In the genomic region with DNA sequence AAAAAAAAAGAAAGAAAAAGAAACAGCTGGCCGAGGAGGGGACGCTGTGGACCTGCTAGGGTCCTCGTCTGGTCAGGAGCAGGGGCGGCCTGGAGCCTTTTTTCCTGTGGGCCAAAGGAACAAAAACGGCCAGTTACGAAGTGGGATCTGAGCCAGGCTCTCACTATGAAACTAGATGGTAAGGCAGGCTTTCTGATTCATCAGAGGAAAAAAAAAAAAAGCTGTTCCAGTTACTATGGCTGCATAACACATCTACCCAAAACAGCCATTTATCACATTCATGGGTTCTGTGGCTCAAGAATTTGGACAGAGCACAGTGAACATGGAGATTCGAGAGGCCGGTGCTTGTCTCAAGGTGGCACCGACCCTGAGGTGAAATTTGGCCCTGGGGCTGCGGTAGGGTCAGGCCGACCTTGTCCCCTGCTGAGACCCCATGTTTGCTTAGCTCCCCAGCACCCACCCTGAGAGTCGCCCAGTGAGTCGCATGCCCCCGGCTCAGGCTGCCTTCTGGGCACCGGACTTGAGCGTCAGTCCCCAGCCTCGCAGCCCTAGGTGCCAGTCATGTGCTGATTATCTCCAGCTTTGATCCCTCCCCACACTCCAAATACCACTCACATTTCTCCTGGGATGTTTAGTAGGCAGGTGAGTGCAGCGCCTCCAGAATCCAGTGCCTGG, we compare ENCODE assay signal across 11 cellular contexts. TPM values are rescaled to one million over a fixed set of nuclear protein-coding genes. Genes with fewer than 3 reads are reported as not detected.
DNase-seq lines count a peak whose midpoint lies in the region; ATAC-seq and TF ChIP-seq lines count a peak whose summit lies in the region.
"Had no signal": no experiment of that assay in that cellular context is flagged by ENCODE, and none has a peak within 500 bp of the region (broad histone marks: within the 10 kb centered on the region; RNA-seq: fewer than 3 reads in every experiment).

No MANE protein-coding gene starts in this region.

- H3K4me3 ChIP-seq in lower lobe of right lung: no peak overlapping the region
- no peak overlapping the region for H3K4me3 ChIP-seq in aorta (ENCODE audit: low read length in 2 of 2)

- WGBS in aorta, 2 donors: 11% methylated on average over 18 of the region's 18 CpGs

- H3K27me3 ChIP-seq in lower lobe of right lung (ENCODE audit: low read depth): no peaks in the 10 kb centered on the region
- H3K27me3 ChIP-seq in aorta (ENCODE audit: control insufficient read depth in 1 of 2, insufficient read depth in 2 of 2, low read length in 1 of 2): no peaks in the 10 kb centered on the region

- no peaks in the 10 kb centered on the region for H3K9me3 Mint-ChIP-seq in activated T-cell treated with anti-CD3 and anti-CD28 coated beads, Interleukin-2, amount 50 U/mL, for 72 hours
- no peaks in the 10 kb centered on the region for H3K9me3 Mint-ChIP-seq in activated T-cell treated with anti-CD3 and anti-CD28 coated beads, Interleukin-2, amount 50 U/mL, for 4 hours
- H3K9me3 Mint-ChIP-seq in natural killer cell treated with Interleukin-12 subunit alpha and Interleukin-12 subunit beta and Interleukin-15 and Interleukin-18, amount 100 ng/mL, for 72 hours: no peaks in the 10 kb centered on the region

- H3K9me3 ChIP-seq in lower lobe of right lung (no peaks in the 10 kb centered on the region), aorta (ENCODE audit: control insufficient read depth, low read length) (no peaks in the 10 kb centered on the region)

- ATAC-seq in activated T-cell treated with anti-CD3 and anti-CD28 coated beads, Interleukin-2, amount 50 U/mL, for 72 hours (replicated peaks in 1 of 2): peak; percentile 29 to 48
- no peak for ATAC-seq in activated T-cell treated with anti-CD3 and anti-CD28 coated beads, Interleukin-2, amount 50 U/mL, for 4 hours
- ATAC-seq in lower lobe of right lung (peak; percentile 47 to 49), aorta (ENCODE audit: low FRiP score) (peak; percentile 75), GM21528 (IDR thresholded peaks at IDR 0.05; ENCODE audit: low FRiP score, unreplicated experiment) (no peak)
- ATAC-seq in natural killer cell treated with Interleukin-12 subunit alpha and Interleukin-12 subunit beta and Interleukin-15 and Interleukin-18, amount 100 ng/mL, for 72 hours: no peak

- DNase-seq in activated T-cell treated with anti-CD3 and anti-CD28 coated beads, Interleukin-2, amount 50 U/mL, for 72 hours: no peak
- no peak for DNase-seq in activated T-cell treated with anti-CD3 and anti-CD28 coated beads, Interleukin-2, amount 50 U/mL, for 4 hours
- DNase-seq in dermis microvascular lymphatic vessel endothelial cell (ENCODE audit: low read depth in 2 of 2) (peak; percentile 67 to 71), lower lobe of right lung (no peak), aorta (peak; percentile 73 to 81), SW 1271 (lab: John Stamatoyannopoulos, UW) (no peak)
- no peak for DNase-seq in natural killer cell treated with Interleukin-12 subunit alpha and Interleukin-12 subunit beta and Interleukin-15 and Interleukin-18, amount 100 ng/mL, for 72 hours (ENCODE audit: low spot score)
- DNase-seq: activated T-cell treated with anti-CD3 and anti-CD28 coated beads for 4 hours, SHP77 treated with DMSO at 0.1 percent for 48 hours had no signal

- no peaks in the 10 kb centered on the region for H3K36me3 Mint-ChIP-seq in activated T-cell treated with anti-CD3 and anti-CD28 coated beads, Interleukin-2, amount 50 U/mL, for 72 hours (ENCODE audit: insufficient read depth in 2 of 2)
- H3K36me3 Mint-ChIP-seq in activated T-cell treated with anti-CD3 and anti-CD28 coated beads, Interleukin-2, amount 50 U/mL, for 4 hours (ENCODE audit: insufficient read depth): no peaks in the 10 kb centered on the region
- H3K36me3 Mint-ChIP-seq in natural killer cell treated with Interleukin-12 subunit alpha and Interleukin-12 subunit beta and Interleukin-15 and Interleukin-18, amount 100 ng/mL, for 72 hours: no peaks in the 10 kb centered on the region

- H3K36me3 ChIP-seq in lower lobe of right lung (no peaks in the 10 kb centered on the region), aorta (ENCODE audit: control insufficient read depth in 1 of 2, insufficient read depth in 2 of 2, low read length in 1 of 2) (no peaks in the 10 kb centered on the region)

- no peak overlapping the region for H3K27ac Mint-ChIP-seq in activated T-cell treated with anti-CD3 and anti-CD28 coated beads, Interleukin-2, amount 50 U/mL, for 72 hours
- no peak overlapping the region for H3K27ac Mint-ChIP-seq in natural killer cell treated with Interleukin-12 subunit alpha and Interleukin-12 subunit beta and Interleukin-15 and Interleukin-18, amount 100 ng/mL, for 72 hours

- TF ChIP-seq CTCF in lower lobe of right lung (IDR thresholded peaks at IDR 0.05): no peak

- no peak overlapping the region for H3K4me3 Mint-ChIP-seq in activated T-cell treated with anti-CD3 and anti-CD28 coated beads, Interleukin-2, amount 50 U/mL, for 72 hours
- H3K4me3 Mint-ChIP-seq in activated T-cell treated with anti-CD3 and anti-CD28 coated beads, Interleukin-2, amount 50 U/mL, for 4 hours: no peak overlapping the region
- H3K4me3 Mint-ChIP-seq in natural killer cell treated with Interleukin-12 subunit alpha and Interleukin-12 subunit beta and Interleukin-15 and Interleukin-18, amount 100 ng/mL, for 72 hours: no peak overlapping the region

- H3K4me1 Mint-ChIP-seq in activated T-cell treated with anti-CD3 and anti-CD28 coated beads, Interleukin-2, amount 50 U/mL, for 72 hours (ENCODE audit: low read depth): no peaks in the 10 kb centered on the region
- H3K4me1 Mint-ChIP-seq in activated T-cell treated with anti-CD3 and anti-CD28 coated beads, Interleukin-2, amount 50 U/mL, for 4 hours (ENCODE audit: low read depth): peaks cover 4% of the 10 kb centered on the region
- H3K4me1 Mint-ChIP-seq in natural killer cell treated with Interleukin-12 subunit alpha and Interleukin-12 subunit beta and Interleukin-15 and Interleukin-18, amount 100 ng/mL, for 72 hours (ENCODE audit: low read depth in 2 of 2): no peaks in the 10 kb centered on the region

- no peaks in the 10 kb centered on the region for H3K27me3 Mint-ChIP-seq in activated T-cell treated with anti-CD3 and anti-CD28 coated beads, Interleukin-2, amount 50 U/mL, for 72 hours (ENCODE audit: low read depth)
- H3K27me3 Mint-ChIP-seq in activated T-cell treated with anti-CD3 and anti-CD28 coated beads, Interleukin-2, amount 50 U/mL, for 4 hours (ENCODE audit: low read depth): no peaks in the 10 kb centered on the region
- H3K27me3 Mint-ChIP-seq in natural killer cell treated with Interleukin-12 subunit alpha and Interleukin-12 subunit beta and Interleukin-15 and Interleukin-18, amount 100 ng/mL, for 72 hours: no peaks in the 10 kb centered on the region

- intact Hi-C loops in lower lobe of right lung (cut with DNase I): no loop called here
- intact Hi-C loops in aorta (cut with DNase I): loop anchor here (2.0 to 5.0 kb wide), 3 partner anchors 51 to 66 kb away; a partner anchor contains a TSS

- H3K4me1 ChIP-seq in lower lobe of right lung: no peaks in the 10 kb centered on the region
- no peaks in the 10 kb centered on the region for H3K4me1 ChIP-seq in aorta (ENCODE audit: control insufficient read depth in 1 of 2, insufficient read depth in 2 of 2, low read length in 2 of 2)

- H3K27ac ChIP-seq in lower lobe of right lung: no peak overlapping the region
- H3K27ac ChIP-seq in aorta (ENCODE audit: low read depth in 1 of 2, low read length in 2 of 2): peak overlapping the region; percentile 50 to 78

RNA-seq across cellular contexts. Expression of a gene that starts 34.2 kb away (rescaled TPM):
- not detected for total RNA-seq in activated T-cell treated with anti-CD3 and anti-CD28 coated beads, Interleukin-2, amount 50 U/mL, for 72 hours
- not detected for total RNA-seq in activated T-cell treated with anti-CD3 and anti-CD28 coated beads, Interleukin-2, amount 50 U/mL, for 4 hours
- total RNA-seq in dermis microvascular lymphatic vessel endothelial cell (not detected in 2 replicates), lower lobe of right lung (not detected), aorta (under 1 TPM in 1 of 2 donors, not detected in 1; 0.49 TPM)
- polyA plus RNA-seq in aorta: not detected
- total RNA-seq in natural killer cell treated with Interleukin-12 subunit alpha and Interleukin-12 subunit beta and Interleukin-15 and Interleukin-18, amount 100 ng/mL, for 72 hours: not detected
- total RNA-seq: glomerular endothelial cell had no signal

RNA-seq across cellular contexts. Expression of a gene that starts 42.9 kb away (rescaled TPM):
- total RNA-seq in activated T-cell treated with anti-CD3 and anti-CD28 coated beads, Interleukin-2, amount 50 U/mL, for 72 hours: 10 to 100 TPM; 29.2 to 40.6 TPM
- total RNA-seq in activated T-cell treated with anti-CD3 and anti-CD28 coated beads, Interleukin-2, amount 50 U/mL, for 4 hours: 10 to 100 TPM; 26.6 to 34.0 (median 29.6) TPM
- total RNA-seq in dermis microvascular lymphatic vessel endothelial cell: 5.8 and 13.5 TPM in 2 replicates
- 18.8 TPM for total RNA-seq in lower lobe of right lung
- total RNA-seq in aorta: 10 to 100 TPM; 24.6 to 33.6 TPM
- polyA plus RNA-seq in aorta: 10 to 100 TPM in 1 of 2 donors, 1 to 10 TPM in 1; 5.6 to 64.7 TPM
- total RNA-seq in natural killer cell treated with Interleukin-12 subunit alpha and Interleukin-12 subunit beta and Interleukin-15 and Interleukin-18, amount 100 ng/mL, for 72 hours: 10 to 100 TPM; 32.8 to 62.9 TPM

RNA-seq across cellular contexts. Expression of a gene that starts 42.9 kb away (rescaled TPM):
- 10 to 100 TPM; 56.4 to 74.0 TPM for total RNA-seq in activated T-cell treated with anti-CD3 and anti-CD28 coated beads, Interleukin-2, amount 50 U/mL, for 72 hours
- total RNA-seq in activated T-cell treated with anti-CD3 and anti-CD28 coated beads, Interleukin-2, amount 50 U/mL, for 4 hours: 100 to 1,000 TPM; 106 to 130 (median 122) TPM
- total RNA-seq in dermis microvascular lymphatic vessel endothelial cell: 45.4 and 75.1 TPM in 2 replicates
- 32.9 TPM for total RNA-seq in lower lobe of right lung
- 10 to 100 TPM; 31.7 to 37.0 TPM for total RNA-seq in aorta
- 10 to 100 TPM; 51.7 to 69.7 TPM for polyA plus RNA-seq in aorta
- 100 to 1,000 TPM in 1 of 2 donors, 10 to 100 TPM in 1; 57.6 to 108 TPM for total RNA-seq in natural killer cell treated with Interleukin-12 subunit alpha and Interleukin-12 subunit beta and Interleukin-15 and Interleukin-18, amount 100 ng/mL, for 72 hours

Comparison
In these comparisons a context has a peak if more than half of its experiments do, and no peak if none do; other contexts are left out.
1. ATAC-seq: peak in activated T-cell treated with anti-CD3 and anti-CD28 coated beads, Interleukin-2, amount 50 U/mL, for 72 hours (2 of 2), lower lobe of right lung (2 of 2) and aorta (single experiment); none in activated T-cell treated with anti-CD3 and anti-CD28 coated beads, Interleukin-2, amount 50 U/mL, for 4 hours (0 of 2), natural killer cell treated with Interleukin-12 subunit alpha and Interleukin-12 subunit beta and Interleukin-15 and Interleukin-18, amount 100 ng/mL, for 72 hours (0 of 2) and GM21528 (single experiment).
2. DNase-seq: peak in dermis microvascular lymphatic vessel endothelial cell (2 of 2) and aorta (2 of 2); none in activated T-cell treated with anti-CD3 and anti-CD28 coated beads, Interleukin-2, amount 50 U/mL, for 72 hours (0 of 2), activated T-cell treated with anti-CD3 and anti-CD28 coated beads, Interleukin-2, amount 50 U/mL, for 4 hours (single experiment), lower lobe of right lung (single experiment), natural killer cell treated with Interleukin-12 subunit alpha and Interleukin-12 subunit beta and Interleukin-15 and Interleukin-18, amount 100 ng/mL, for 72 hours (single experiment) and SW 1271 (0 of 2).